In the genomic region with DNA sequence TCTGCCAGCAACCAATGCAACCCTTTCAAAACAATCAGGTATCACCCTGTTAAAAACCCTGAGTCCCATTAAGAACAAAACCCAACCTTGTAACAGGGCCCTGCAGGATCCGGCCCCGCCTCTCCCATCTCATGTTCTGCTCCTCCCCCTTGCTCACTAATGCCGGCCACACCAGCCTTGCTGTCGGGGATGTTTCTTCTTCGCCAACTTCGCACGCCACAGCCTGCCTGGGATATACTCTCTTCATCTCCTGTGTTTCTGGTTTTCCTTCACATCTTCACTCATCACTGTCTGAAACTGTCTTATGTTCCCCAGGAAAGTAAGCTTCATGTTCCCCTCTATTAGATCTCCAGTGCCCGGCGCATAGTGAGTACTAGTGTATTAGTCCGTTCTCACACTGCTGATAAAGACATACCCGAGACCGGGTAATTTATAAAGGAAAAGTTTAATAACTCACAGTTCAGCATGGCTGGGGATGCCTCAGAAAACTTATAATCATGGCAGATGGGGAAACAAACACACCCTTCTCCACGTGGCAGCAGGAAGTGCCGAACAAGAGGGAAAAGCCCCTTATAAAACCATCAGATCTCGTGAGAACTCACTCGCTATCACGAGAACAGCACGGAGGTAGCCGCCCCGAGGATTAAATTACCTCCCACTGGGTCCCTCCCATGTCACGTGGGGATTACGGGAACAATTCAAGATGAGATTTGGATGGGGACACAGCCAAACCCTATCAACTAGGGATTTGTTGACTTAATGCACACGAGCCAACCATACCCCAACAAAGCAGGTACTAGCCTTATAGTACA, we compare ENCODE assay signal across 8 cellular contexts. TPM values are rescaled to one million over a fixed set of nuclear protein-coding genes. Genes with fewer than 3 reads are reported as not detected.
A peak's percentile ranks its signal among the peaks of the same experiment; 100 is the strongest.
DNase-seq lines count a peak whose midpoint lies in the region; ATAC-seq and TF ChIP-seq lines count a peak whose summit lies in the region.

No MANE protein-coding gene starts in this region.

- peak overlapping the region; percentile 87 for H3K4ac ChIP-seq in IMR-90 (ENCODE audit: low read depth, low read length)

- H3K36me3 ChIP-seq in IMR-90 (ENCODE audit: control insufficient read depth, insufficient read depth, low read length) (peaks cover 9% of the 10 kb centered on the region), suprapubic skin (peaks cover 10% of the 10 kb centered on the region)

- ATAC-seq in IMR-90 (ENCODE audit: low read depth) (peak; percentile 89), HG03097 (IDR thresholded peaks at IDR 0.05; ENCODE audit: low FRiP score, unreplicated experiment) (no peak), GM18867 (IDR thresholded peaks at IDR 0.05; ENCODE audit: unreplicated experiment) (no peak)

- H3K23ac ChIP-seq in IMR-90 (ENCODE audit: low read depth, low read length), result peak overlapping the region; percentile 94

- in situ Hi-C loops in IMR-90 (cut with MboI; ENCODE audit: low sequenced_read_pairs) (loop anchor here (5.0 kb wide), 1 partner anchor 162 kb away; no protein-coding TSS in a partner anchor), astrocyte of the spinal cord (cut with HindIII; ENCODE audit: low sequenced_read_pairs) (no loop called here)

- H4K8ac ChIP-seq in IMR-90 (ENCODE audit: low read depth in 2 of 2, low read length in 2 of 2), result peak overlapping the region; percentile 62 to 97

- 0% methylated on average over 2 of the region's 23 CpGs; no CpG with 5 or more reads in 1 of the 2 experiments for WGBS in IMR-90 (ENCODE audit: extremely low coverage in 2 of 2, insufficient read length in 1 of 2), 2 experiments
- 20% methylated on average over 23 of the region's 23 CpGs for WGBS in suprapubic skin

- intact Hi-C loops in IMR-90 (cut with micrococcal nuclease), result loop anchor here (5.0 kb wide), 1 partner anchor 127 kb away; no protein-coding TSS in a partner anchor

- H4K5ac ChIP-seq in IMR-90 (ENCODE audit: low read depth, low read length), result peak overlapping the region; percentile 86; the same call in 1 of the 2 replicates

- no peak for TF ChIP-seq RAD21 in IMR-90 (IDR thresholded peaks at IDR 0.05; ENCODE audit: low read length)

- H3K79me1 ChIP-seq in IMR-90 (ENCODE audit: low read depth in 1 of 2, low read length in 2 of 2), result peaks cover 30 to 87% of the 10 kb centered on the region in 2 experiments

- peak overlapping the region; percentile 87; the same call in 1 of the 2 replicates for H2AK5ac ChIP-seq in IMR-90 (ENCODE audit: low read depth, low read length)

- no peak overlapping the region; the same call in 2 of the 3 replicates for H2BK15ac ChIP-seq in IMR-90 (ENCODE audit: low read depth, low read length)

- peak overlapping the region; percentile 67 for H2BK120ac ChIP-seq in IMR-90 (ENCODE audit: low read depth, low read length)

- H3K18ac ChIP-seq in IMR-90 (ENCODE audit: low read depth, low read length), result peak overlapping the region; percentile 87

- no peak for TF ChIP-seq EP300 in suprapubic skin (IDR thresholded peaks at IDR 0.05)

- peak overlapping the region; percentile 68 for H3K9ac ChIP-seq in IMR-90 (ENCODE audit: low read depth, low read length)

- H3K4me3 ChIP-seq in IMR-90 (ENCODE audit: insufficient read depth, low read depth, low read length) (peak overlapping the region; percentile 71), astrocyte of the spinal cord (ENCODE audit: low read depth, low read length) (peak overlapping the region; percentile 38), suprapubic skin (peak overlapping the region; percentile 37)

- no peaks in the 10 kb centered on the region for H3K9me3 ChIP-seq in IMR-90 (ENCODE audit: control insufficient read depth, insufficient read depth, low read length)
- H3K9me3 ChIP-seq in suprapubic skin, result no peaks in the 10 kb centered on the region

- peak overlapping the region; percentile 76 for H2AK9ac ChIP-seq in IMR-90 (replicated peaks; ENCODE audit: low read depth, low read length, poor library complexity)

- H3K14ac ChIP-seq in IMR-90 (replicated peaks; ENCODE audit: low read depth, low read length), result peak overlapping the region; percentile 95

- dilution Hi-C loops in IMR-90 (cut with HindIII; ENCODE audit: low sequenced_read_pairs, unreplicated experiment), result no loop called here

- H4K20me1 ChIP-seq in IMR-90 (ENCODE audit: insufficient read depth, low read length), result peaks cover 17% of the 10 kb centered on the region; the same call in 1 of the 2 replicates

- DNase-seq in IMR-90, result peak; percentile 80
- peak; percentile 69 for DNase-seq in astrocyte of the spinal cord (ENCODE audit: low read depth, low spot score)
- DNase-seq in iPS-NIHi7 (ENCODE audit: extremely low spot score), result peak; percentile 78
- DNase-seq in suprapubic skin (ENCODE audit: low spot score in 2 of 2), result peak in 1 of 2 donors; percentile 72
- no peak for DNase-seq in NCI-H1694 (lab: John Stamatoyannopoulos, UW)
- DNase-seq in pons (ENCODE audit: low spot score), result no peak

- peak overlapping the region; percentile 50; the same call in 1 of the 2 replicates for H3K56ac ChIP-seq in IMR-90 (ENCODE audit: extremely low read depth, insufficient read depth, low read length)

- H3K4me1 ChIP-seq in IMR-90 (ENCODE audit: control insufficient read depth, insufficient read depth, low read length), result peaks cover 13% of the 10 kb centered on the region
- peaks cover 46% of the 10 kb centered on the region for H3K4me1 ChIP-seq in suprapubic skin

- H2AFZ ChIP-seq in IMR-90 (replicated peaks; ENCODE audit: low read length, poor library complexity), result peak overlapping the region; percentile 82

- peaks cover 10% of the 10 kb centered on the region; the same call in 1 of the 2 replicates for H3K9me1 ChIP-seq in IMR-90 (ENCODE audit: insufficient read depth, low read length)

- peak overlapping the region; percentile 89 for H4K91ac ChIP-seq in IMR-90 (ENCODE audit: insufficient read depth, low read depth, low read length)

- TF ChIP-seq POLR2A in IMR-90 (IDR thresholded peaks at IDR 0.05; ENCODE audit: low read depth, low read length) (peak; percentile 86), suprapubic skin (IDR thresholded peaks at IDR 0.05) (no peak)

- H2BK20ac ChIP-seq in IMR-90 (ENCODE audit: low read depth, low read length), result no peak overlapping the region

- H3K27me3 ChIP-seq in IMR-90 (ENCODE audit: control insufficient read depth, insufficient read depth, low read length), result no peaks in the 10 kb centered on the region
- H3K27me3 ChIP-seq in suprapubic skin, result no peaks in the 10 kb centered on the region

- TF ChIP-seq CTCF in IMR-90 (conservative IDR thresholded peaks at IDR 0.05; ENCODE audit: low read depth, low read length), result no peak
- TF ChIP-seq CTCF in astrocyte of the spinal cord (IDR thresholded peaks at IDR 0.05; ENCODE audit: low read depth, low read length), result no peak
- no peak for TF ChIP-seq CTCF in suprapubic skin (IDR thresholded peaks at IDR 0.05)

- CTCF ChIA-PET in IMR-90 (lab: Yijun Ruan, JAX), result no interaction called here

- peak overlapping the region; percentile 92 for H3K4me2 ChIP-seq in IMR-90 (ENCODE audit: low read depth, low read length)

- H2BK5ac ChIP-seq in IMR-90 (ENCODE audit: low read depth, low read length, poor library complexity, severe bottlenecking), result peak overlapping the region; percentile 83

- H3K27ac ChIP-seq in IMR-90 (ENCODE audit: insufficient read depth, low read length) (peak overlapping the region; percentile 60), suprapubic skin (peak overlapping the region; percentile 83)

- no TSS peak for BruUV-seq in IMR-90 (replicated peaks; lab: Mats Ljungman, UMichigan)

- POLR2A ChIA-PET in IMR-90 (lab: Charles Lee; ENCODE audit: unreplicated experiment), result no interaction called here

TF ChIP-seq in IMR-90, 13 proteins besides CTCF, POLR2A, EP300 and RAD21:
- TF ChIP-seq MXI1 (IDR thresholded peaks at IDR 0.05; ENCODE audit: borderline replicate concordance, low read depth, low read length) (peak; percentile 81; the same call in 1 of the 2 replicates), FOS (IDR thresholded peaks at IDR 0.05; ENCODE audit: low read depth, low read length) (no peak)
- TF ChIP-seq, protein P1, sequence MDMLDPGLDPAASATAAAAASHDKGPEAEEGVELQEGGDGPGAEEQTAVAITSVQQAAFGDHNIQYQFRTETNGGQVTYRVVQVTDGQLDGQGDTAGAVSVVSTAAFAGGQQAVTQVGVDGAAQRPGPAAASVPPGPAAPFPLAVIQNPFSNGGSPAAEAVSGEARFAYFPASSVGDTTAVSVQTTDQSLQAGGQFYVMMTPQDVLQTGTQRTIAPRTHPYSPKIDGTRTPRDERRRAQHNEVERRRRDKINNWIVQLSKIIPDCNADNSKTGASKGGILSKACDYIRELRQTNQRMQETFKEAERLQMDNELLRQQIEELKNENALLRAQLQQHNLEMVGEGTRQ (IDR thresholded peaks at IDR 0.05; ENCODE audit: low read depth, low read length), result peak; percentile 88

RNA-seq across cellular contexts. Expression of a gene that starts 5.1 kb away (rescaled TPM):
- total RNA-seq in IMR-90 (2012; rRNA removed), result 10.6 and 16.1 TPM in 2 replicates
- 8.7 and 9.0 TPM in 2 replicates for polyA plus RNA-seq in IMR-90 (2012; rRNA removed)
- 7.0 and 8.1 TPM in 2 replicates for polyA plus RNA-seq in IMR-90 (2012; cell fraction: cytosol; rRNA removed)
- 2.5 and 3.0 TPM in 2 replicates for polyA plus RNA-seq in IMR-90 (2012; cell fraction: nucleus; rRNA removed; ENCODE audit: low replicate concordance)
- 10 to 100 TPM; 15.0 to 27.0 (median 25.8) TPM for total RNA-seq in suprapubic skin

RNA-seq across cellular contexts. Expression of a gene that starts 25.3 kb away (rescaled TPM):
- 14.7 and 15.2 TPM in 2 replicates for total RNA-seq in IMR-90 (2012; rRNA removed)
- 22.0 TPM in 2 replicates for polyA plus RNA-seq in IMR-90 (2012; rRNA removed)
- polyA plus RNA-seq in IMR-90 (2012; cell fraction: cytosol; rRNA removed), result 15.4 and 26.3 TPM in 2 replicates
- 21.8 and 22.7 TPM in 2 replicates for polyA plus RNA-seq in IMR-90 (2012; cell fraction: nucleus; rRNA removed; ENCODE audit: low replicate concordance)
- total RNA-seq in suprapubic skin, result 1 to 10 TPM; 2.6 to 8.1 (median 5.5) TPM

RNA-seq across cellular contexts. Expression of a gene that starts 32.9 kb away (rescaled TPM):
- total RNA-seq in IMR-90 (2012; rRNA removed) (2.5 and 2.8 TPM in 2 replicates), suprapubic skin (1 to 10 TPM; 1.1 to 8.9 (median 4.2) TPM)
- polyA plus RNA-seq in IMR-90 (2012; rRNA removed), result 3.9 and 4.2 TPM in 2 replicates
- polyA plus RNA-seq in IMR-90 (2012; cell fraction: cytosol; rRNA removed), result 2.6 and 2.9 TPM in 2 replicates
- 4.3 and 5.7 TPM in 2 replicates for polyA plus RNA-seq in IMR-90 (2012; cell fraction: nucleus; rRNA removed; ENCODE audit: low replicate concordance)

Comparison
In these comparisons a context has a peak if more than half of its experiments do, and no peak if none do; other contexts are left out.
1. DNase-seq: peak in IMR-90 (single experiment), astrocyte of the spinal cord (single experiment) and iPS-NIHi7 (single experiment); none in NCI-H1694 (single experiment) and pons (single experiment).
2. Peak in every context shown above with its lines, with median percentiles within 50 percentile points of each other: H3K4me3 ChIP-seq.